Comparison of ENCODE assay signal across 8 cellular contexts in the genomic region with DNA sequence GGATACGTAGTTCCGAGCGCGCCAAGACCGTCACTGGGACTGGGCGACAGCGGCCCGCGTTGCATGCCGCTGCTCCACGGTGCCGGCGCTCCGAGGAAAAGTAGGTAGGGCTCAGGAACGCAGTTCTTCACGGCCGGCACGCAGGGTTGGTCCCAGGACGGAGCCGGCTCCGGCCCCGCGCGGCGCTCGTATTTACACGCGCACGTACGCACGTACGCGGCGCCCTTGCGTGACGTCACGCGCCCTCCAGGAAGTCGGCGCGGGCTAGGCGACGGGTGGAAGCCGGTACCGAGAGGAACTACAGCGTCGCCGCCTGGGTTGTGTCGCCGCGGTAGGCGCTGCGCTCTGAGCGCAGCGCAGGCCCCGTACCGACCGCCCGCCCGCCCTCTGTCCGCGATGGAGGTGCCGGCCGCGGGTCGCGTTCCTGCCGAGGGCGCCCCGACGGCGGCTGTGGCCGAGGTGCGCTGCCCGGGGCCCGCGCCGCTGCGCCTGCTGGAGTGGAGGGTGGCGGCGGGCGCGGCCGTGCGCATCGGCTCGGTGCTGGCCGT. TPM values are rescaled to one million over a fixed set of nuclear protein-coding genes. Genes with fewer than 3 reads are reported as not detected.
DNase-seq lines count a peak whose midpoint lies in the region; ATAC-seq, FAIRE-seq and TF ChIP-seq lines count a peak whose summit lies in the region.

Gene CTDP1 (plus strand): TSS at position 252 of the 548 bp plus-strand sequence. CDS start 145 bp downstream, at position 397.

- peak; percentile 34 for TF ChIP-seq EP300 in gastroesophageal sphincter (IDR thresholded peaks at IDR 0.05)

- TF ChIP-seq CTCF in Loucy (conservative IDR thresholded peaks at IDR 0.05; ENCODE audit: low read length) = no peak
- TF ChIP-seq CTCF in gastroesophageal sphincter (IDR thresholded peaks at IDR 0.05) = peak in 2 of 4 experiments; percentile 8 to 19

- H3K27ac ChIP-seq in gastroesophageal sphincter = peak within 1 kb of the TSS; percentile 64 to 100 (median 98)
- peak within 1 kb of the TSS; percentile 72 for H3K27ac ChIP-seq in neuronal stem cell (replicated peaks; ENCODE audit: low read length)
- H3K27ac ChIP-seq in subcutaneous abdominal adipose tissue (ENCODE audit: low read depth, low read length) = peak within 1 kb of the TSS; percentile 96

- peaks cover 13% of the 10 kb centered on the region for H3K79me1 ChIP-seq in neuronal stem cell (ENCODE audit: low read depth, low read length)

- H2AFZ ChIP-seq in Loucy (ENCODE audit: low read length) (peak within 1 kb of the TSS; percentile 98), neuronal stem cell (ENCODE audit: low read length) (peak within 1 kb of the TSS; percentile 100)

- H2BK15ac ChIP-seq in neuronal stem cell (ENCODE audit: low read length) = peak within 1 kb of the TSS; percentile 38

- H2BK12ac ChIP-seq in neuronal stem cell (ENCODE audit: low read length) = peak within 1 kb of the TSS; percentile 85

- H3K4ac ChIP-seq in neuronal stem cell (ENCODE audit: low read length) = no peak within 1 kb of the TSS

- H3K4me1 ChIP-seq in Loucy (ENCODE audit: insufficient read depth, low read length, poor library complexity, severe bottlenecking) (peaks cover 53% of the 10 kb centered on the region), gastroesophageal sphincter (peaks cover 0 to 57% (median 24%) of the 10 kb centered on the region in 3 donors), neuronal stem cell (ENCODE audit: control insufficient read depth in 2 of 2, insufficient read depth in 1 of 2, low read depth in 1 of 2, low read length in 2 of 2) (peaks cover 6 to 9% of the 10 kb centered on the region in 2 donors), subcutaneous abdominal adipose tissue (ENCODE audit: control insufficient read depth in 5 of 5, insufficient read depth in 5 of 5, low read length in 5 of 5) (peaks cover 12 to 49% (median 32%) of the 10 kb centered on the region in 5 donors)

- H3K4me3 ChIP-seq in Loucy (ENCODE audit: low read length, poor library complexity, severe bottlenecking) (peak within 1 kb of the TSS; percentile 92), gastroesophageal sphincter (peak within 1 kb of the TSS; percentile 39 to 70), neuronal stem cell (ENCODE audit: low read length in 2 of 2) (peak within 1 kb of the TSS; percentile 94), subcutaneous abdominal adipose tissue (ENCODE audit: low read depth in 1 of 5, low read length in 5 of 5) (peak within 1 kb of the TSS; percentile 74 to 96 (median 88))

- H3K9ac ChIP-seq in Loucy (ENCODE audit: low read depth, low read length, poor library complexity, severe bottlenecking) (peak within 1 kb of the TSS; percentile 96), neuronal stem cell (ENCODE audit: low read depth, low read length, poor library complexity) (peak within 1 kb of the TSS; percentile 98), subcutaneous abdominal adipose tissue (ENCODE audit: low read length in 5 of 5) (peak within 1 kb of the TSS; percentile 68 to 91 (median 87))

- H3K9me3 ChIP-seq in Loucy (ENCODE audit: insufficient read depth, low read depth, low read length) (no peaks in the 10 kb centered on the region), gastroesophageal sphincter (no peaks in the 10 kb centered on the region), neuronal stem cell (replicated peaks in 1 of 2; ENCODE audit: control insufficient read depth in 2 of 2, insufficient read depth in 1 of 2, low read depth in 1 of 2, low read length in 2 of 2) (no peaks in the 10 kb centered on the region), subcutaneous abdominal adipose tissue (ENCODE audit: control insufficient read depth in 5 of 5, low read length in 5 of 5) (no peaks in the 10 kb centered on the region)

- peaks cover 62% of the 10 kb centered on the region for H3K79me2 ChIP-seq in Loucy (ENCODE audit: insufficient read depth, low read length)

- no peak within 1 kb of the TSS for H2BK120ac ChIP-seq in neuronal stem cell (ENCODE audit: low read depth, low read length)

- no peaks in the 10 kb centered on the region for H3K36me3 ChIP-seq in Loucy (ENCODE audit: insufficient read depth, low read length)
- H3K36me3 ChIP-seq in gastroesophageal sphincter = peaks cover 0 to 21% of the 10 kb centered on the region in 2 donors
- H3K36me3 ChIP-seq in neuronal stem cell (replicated peaks in 1 of 2; ENCODE audit: control insufficient read depth in 2 of 2, insufficient read depth in 2 of 2, low read length in 2 of 2) = peaks cover 0 to 16% of the 10 kb centered on the region in 2 donors
- peaks cover 0 to 15% (median 3%) of the 10 kb centered on the region in 5 donors for H3K36me3 ChIP-seq in subcutaneous abdominal adipose tissue (ENCODE audit: control insufficient read depth in 5 of 5, insufficient read depth in 5 of 5, low read length in 5 of 5)

- peak; percentile 85 for DNase-seq in G401 (ENCODE audit: low spot score)
- DNase-seq in H54 (ENCODE audit: insufficient read length, low spot score) = peak; percentile 57
- peak; percentile 78 for DNase-seq in SHP77 treated with DMSO at 0.1 percent for 48 hours (lab: John Stamatoyannopoulos, UW)
- DNase-seq in activated naive CD4-positive, alpha-beta T cell (lab: John Stamatoyannopoulos, UW) = peak; percentile 81 to 92 (median 90)
- peak; percentile 95 for DNase-seq in neuronal stem cell (ENCODE audit: low spot score)

- peak within 1 kb of the TSS; percentile 81 for H3K23ac ChIP-seq in neuronal stem cell (ENCODE audit: low read depth, low read length, poor library complexity)

- H3K18ac ChIP-seq in neuronal stem cell (ENCODE audit: low read length) = peak within 1 kb of the TSS; percentile 99

- ATAC-seq in gastroesophageal sphincter = peak; percentile 88

- TF ChIP-seq POLR2A in H54 (IDR thresholded peaks at IDR 0.05; ENCODE audit: low read depth, low read length) = no peak
- peak; percentile 65 to 70 for TF ChIP-seq POLR2A in gastroesophageal sphincter (IDR thresholded peaks at IDR 0.05)

- H3F3A ChIP-seq in Loucy (ENCODE audit: low read depth) = no peaks in the 10 kb centered on the region

- peak within 1 kb of the TSS; percentile 84 for H2BK5ac ChIP-seq in neuronal stem cell (ENCODE audit: low read length)

- no peak within 1 kb of the TSS for H4K8ac ChIP-seq in neuronal stem cell (ENCODE audit: low read depth, low read length)

- no peak within 1 kb of the TSS for H2AK5ac ChIP-seq in neuronal stem cell (ENCODE audit: low read depth, low read length)

- peak within 1 kb of the TSS; percentile 85 for H3K14ac ChIP-seq in neuronal stem cell (ENCODE audit: low read length)

- H3K4me2 ChIP-seq in Loucy (ENCODE audit: low read depth, low read length, poor library complexity, severe bottlenecking) (peak within 1 kb of the TSS; percentile 86), neuronal stem cell (ENCODE audit: insufficient read depth, low read length, poor library complexity, severe bottlenecking) (peak within 1 kb of the TSS; percentile 69)

- peak within 1 kb of the TSS; percentile 59 for H4K91ac ChIP-seq in neuronal stem cell (ENCODE audit: low read depth, low read length, poor library complexity)

- WGBS in gastroesophageal sphincter (ENCODE audit: low coverage in 1 of 2), 2 donors = no CpG with 5 or more reads among the region's 88 CpGs
- WGBS in neuronal stem cell (ENCODE audit: extremely low coverage in 2 of 2, insufficient read length in 2 of 2, insufficient replicate concordance in 1 of 2), 2 donors = no CpG with 5 or more reads among the region's 88 CpGs

- in situ Hi-C loops in G401 (cut with HindIII; ENCODE audit: low sequenced_read_pairs) = no loop called here

- H4K20me1 ChIP-seq in Loucy (ENCODE audit: insufficient read depth, low read length, poor library complexity, severe bottlenecking) = peaks cover 39% of the 10 kb centered on the region

- H3K9me2 ChIP-seq in Loucy (replicated peaks; ENCODE audit: low read depth, low read length) = no peaks in the 10 kb centered on the region

- FAIRE-seq in H54 (lab: Jason Lieb, UNC) = no peak

- H3K27me3 ChIP-seq in Loucy (ENCODE audit: insufficient read depth, low read length, poor library complexity, severe bottlenecking) = no peaks in the 10 kb centered on the region
- H3K27me3 ChIP-seq in gastroesophageal sphincter = no peaks in the 10 kb centered on the region
- H3K27me3 ChIP-seq in neuronal stem cell (ENCODE audit: control insufficient read depth in 3 of 3, insufficient read depth in 3 of 3, low read depth in 1 of 3, low read length in 3 of 3) = no peaks in the 10 kb centered on the region
- H3K27me3 ChIP-seq in subcutaneous abdominal adipose tissue (ENCODE audit: control insufficient read depth in 5 of 5, insufficient read depth in 4 of 5, low read length in 5 of 5) = no peaks in the 10 kb centered on the region

RNA-seq across cellular contexts. Expression of gene CTDP1, which starts in this region (rescaled TPM):
- total RNA-seq in G401 (2014; rRNA removed; shearing (Covaris generic)) = 37.1 and 39.7 TPM in 2 replicates
- 10 to 100 TPM; 16.7 to 25.3 (median 21.6) TPM for total RNA-seq in gastroesophageal sphincter
- 10.5 TPM for polyA plus RNA-seq in neuronal stem cell (2013, experiment 1 of 2)
- 11.0 TPM for polyA plus RNA-seq in neuronal stem cell (2013, experiment 2 of 2)

Comparison
In these comparisons a context has a peak if more than half of its experiments do, and no peak if none do; other contexts are left out.
1. Peak in every context shown above with its lines: DNase-seq, ATAC-seq, H3K4me3 ChIP-seq and H3K27ac ChIP-seq.